8 cellular contexts compared by ENCODE assay signal in the genomic region with DNA sequence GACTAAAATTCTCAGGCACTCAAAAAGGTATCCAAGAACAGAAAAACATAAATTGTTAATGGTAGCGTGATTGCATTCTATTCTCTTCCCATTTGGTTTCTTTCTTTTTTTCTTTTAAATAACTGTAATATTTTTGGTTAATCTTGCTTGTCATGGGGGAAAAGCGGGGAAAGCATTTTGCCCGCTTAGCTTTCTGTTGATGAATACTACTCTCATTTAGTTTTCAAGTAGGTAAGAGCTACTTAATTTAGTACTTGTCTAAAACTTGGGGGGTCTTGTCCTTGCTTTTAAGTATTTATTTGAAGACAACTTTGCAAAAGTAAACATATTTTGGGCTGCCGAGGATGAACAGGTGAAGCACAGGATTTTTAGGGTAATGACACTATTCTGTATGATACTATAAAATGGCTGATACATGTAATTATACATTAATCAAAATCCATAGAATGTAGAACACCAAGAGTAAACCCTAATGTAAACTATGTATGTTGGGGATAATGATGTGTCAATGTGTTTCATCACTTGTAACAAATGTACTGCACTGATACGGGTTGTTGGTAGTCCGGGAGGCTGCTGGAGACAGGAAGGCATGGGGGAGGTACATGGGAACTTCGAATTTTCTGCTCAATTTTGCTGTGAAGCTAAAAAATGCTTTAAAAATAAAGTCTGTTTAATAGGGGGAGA. TPM values are rescaled to one million over a fixed set of nuclear protein-coding genes. Genes with fewer than 3 reads are reported as not detected.
A peak's percentile ranks its signal among the peaks of the same experiment; 100 is the strongest.
DNase-seq lines count a peak whose midpoint lies in the region; ATAC-seq, FAIRE-seq and TF ChIP-seq lines count a peak whose summit lies in the region.

No MANE protein-coding gene starts in this region.

- ATAC-seq in activated naive CD8-positive, alpha-beta T cell treated with anti-CD3 and anti-CD28 coated beads, Interleukin-2, amount 10 ng/mL, durations not matched to agents 7 days and 5 days (ENCODE audit: low read depth): no peak
- ATAC-seq in right lobe of liver: no peak

- H3K79me1 ChIP-seq in mesendoderm (ENCODE audit: low read length): peaks cover 2% of the 10 kb centered on the region

- WGBS in right lobe of liver (ENCODE audit: insufficient coverage, low coverage, low lambda C conversion rate, missing lambda C conversion rate): 53% methylated on average over 7 of the region's 7 CpGs
- 43 to 57% methylated on average over 7 of the region's 7 CpGs for WGBS in transverse colon (ENCODE audit: low coverage in 1 of 2), 2 donors
- WGBS in mesendoderm (ENCODE audit: extremely low coverage, insufficient coverage, low lambda C conversion rate): no CpG with 5 or more reads among the region's 7 CpGs

- H3K9ac ChIP-seq in mesendoderm (ENCODE audit: low read length): no peak overlapping the region

- POLR2A ChIA-PET in activated naive CD8-positive, alpha-beta T cell treated with anti-CD3 and anti-CD28 coated beads, Interleukin-2, amount 10 ng/mL, durations not matched to agents 7 days and 5 days (lab: Charles Lee): interaction anchor here (1.0 to 2.7 kb wide), 6 partner anchors 8 to 67 kb away, joined by 4 to 23 read pairs (median 6); no protein-coding TSS in a partner anchor

- no peak for TF ChIP-seq POLR2A in right lobe of liver (IDR thresholded peaks at IDR 0.05)
- no peak for TF ChIP-seq POLR2A in transverse colon (IDR thresholded peaks at IDR 0.05)

- no peak overlapping the region for H3K4me2 ChIP-seq in mesendoderm (ENCODE audit: low read length)

- H3K4me3 ChIP-seq in right lobe of liver (peak overlapping the region in 2 of 3 donors; percentile 68 to 79), transverse colon (peak overlapping the region; percentile 62 to 96 (median 84)), mesendoderm (ENCODE audit: low read length) (no peak overlapping the region)

- FAIRE-seq in urothelium cell line (lab: Jason Lieb, UNC): no peak

- peaks cover 5% of the 10 kb centered on the region for H3K9me3 Mint-ChIP-seq in activated naive CD4-positive, alpha-beta T cell treated with anti-CD3 and anti-CD28 coated beads, Interleukin-2, amount 10 ng/mL, durations not matched to agents 7 days and 5 days
- peaks cover 4% of the 10 kb centered on the region for H3K9me3 Mint-ChIP-seq in activated naive CD8-positive, alpha-beta T cell treated with anti-CD3 and anti-CD28 coated beads, Interleukin-2, amount 10 ng/mL, durations not matched to agents 7 days and 5 days

- TF ChIP-seq CTCF in right lobe of liver (IDR thresholded peaks at IDR 0.05) (no peak), transverse colon (IDR thresholded peaks at IDR 0.05) (no peak)

- H3K36me3 ChIP-seq in right lobe of liver (no peaks in the 10 kb centered on the region), transverse colon (no peaks in the 10 kb centered on the region), mesendoderm (ENCODE audit: control insufficient read depth, insufficient read depth, low read length) (no peaks in the 10 kb centered on the region)

- H2BK120ac ChIP-seq in mesendoderm (ENCODE audit: low read depth, low read length): no peak overlapping the region

- H2AK5ac ChIP-seq in mesendoderm (ENCODE audit: low read length): no peak overlapping the region

- peaks cover 64% of the 10 kb centered on the region for H3K4me1 Mint-ChIP-seq in activated naive CD4-positive, alpha-beta T cell treated with anti-CD3 and anti-CD28 coated beads, Interleukin-2, amount 10 ng/mL, durations not matched to agents 7 days and 5 days
- peaks cover 45% of the 10 kb centered on the region for H3K4me1 Mint-ChIP-seq in activated naive CD8-positive, alpha-beta T cell treated with anti-CD3 and anti-CD28 coated beads, Interleukin-2, amount 10 ng/mL, durations not matched to agents 7 days and 5 days

- H4K5ac ChIP-seq in mesendoderm (ENCODE audit: low read length): no peak overlapping the region

- H3K4me3 Mint-ChIP-seq in activated naive CD4-positive, alpha-beta T cell treated with anti-CD3 and anti-CD28 coated beads, Interleukin-2, amount 10 ng/mL, durations not matched to agents 7 days and 5 days: peak overlapping the region; percentile 96
- H3K4me3 Mint-ChIP-seq in activated naive CD8-positive, alpha-beta T cell treated with anti-CD3 and anti-CD28 coated beads, Interleukin-2, amount 10 ng/mL, durations not matched to agents 7 days and 5 days: peak overlapping the region; percentile 97

- no peak for DNase-seq in activated naive CD4-positive, alpha-beta T cell treated with anti-CD3 and anti-CD28 coated beads, Interleukin-2, amount 10 ng/mL, durations not matched to agents 7 days and 5 days
- no peak for DNase-seq in activated naive CD4-positive, alpha-beta T cell treated with anti-CD3 and anti-CD28 coated beads, Interleukin-2, amount 50 U/mL, for 16 hours
- no peak for DNase-seq in activated naive CD8-positive, alpha-beta T cell treated with anti-CD3 and anti-CD28 coated beads, Interleukin-2, amount 10 ng/mL, durations not matched to agents 7 days and 5 days
- DNase-seq in right lobe of liver: no peak
- DNase-seq in transverse colon: no peak
- DNase-seq in EL: no peak
- DNase-seq in urothelium cell line (ENCODE audit: low spot score): no peak
- DNase-seq in mesendoderm: no peak

- H3K27me3 ChIP-seq in right lobe of liver (no peaks in the 10 kb centered on the region), transverse colon (no peaks in the 10 kb centered on the region), mesendoderm (ENCODE audit: insufficient read depth, low read length, poor library complexity) (no peaks in the 10 kb centered on the region)

- H3K4ac ChIP-seq in mesendoderm (ENCODE audit: low read depth, low read length): no peak overlapping the region

- H2BK5ac ChIP-seq in mesendoderm (ENCODE audit: low read length): no peak overlapping the region

- peaks cover 39% of the 10 kb centered on the region for H3K36me3 Mint-ChIP-seq in activated naive CD4-positive, alpha-beta T cell treated with anti-CD3 and anti-CD28 coated beads, Interleukin-2, amount 10 ng/mL, durations not matched to agents 7 days and 5 days
- H3K36me3 Mint-ChIP-seq in activated naive CD8-positive, alpha-beta T cell treated with anti-CD3 and anti-CD28 coated beads, Interleukin-2, amount 10 ng/mL, durations not matched to agents 7 days and 5 days: peaks cover 23% of the 10 kb centered on the region

- H3K27ac ChIP-seq in right lobe of liver (no peak overlapping the region), transverse colon (peak overlapping the region; percentile 94 to 98 (median 96)), mesendoderm (ENCODE audit: low read depth, low read length) (no peak overlapping the region)

- H3K23ac ChIP-seq in mesendoderm (ENCODE audit: low read length): no peak overlapping the region

- H3K79me2 ChIP-seq in mesendoderm (ENCODE audit: control insufficient read depth, insufficient read depth, low read length): peaks cover 32% of the 10 kb centered on the region

- no peak overlapping the region for H3K18ac ChIP-seq in mesendoderm (ENCODE audit: low read length)

- H2BK15ac ChIP-seq in mesendoderm (replicated peaks; ENCODE audit: low read depth): no peak overlapping the region

- no peak overlapping the region for H4K8ac ChIP-seq in mesendoderm (ENCODE audit: low read depth, low read length)

- no peaks in the 10 kb centered on the region for H3K27me3 Mint-ChIP-seq in activated naive CD4-positive, alpha-beta T cell treated with anti-CD3 and anti-CD28 coated beads, Interleukin-2, amount 10 ng/mL, durations not matched to agents 7 days and 5 days
- no peaks in the 10 kb centered on the region for H3K27me3 Mint-ChIP-seq in activated naive CD8-positive, alpha-beta T cell treated with anti-CD3 and anti-CD28 coated beads, Interleukin-2, amount 10 ng/mL, durations not matched to agents 7 days and 5 days

- H3K4me1 ChIP-seq in right lobe of liver (peaks cover 0 to 16% (median 0%) of the 10 kb centered on the region in 4 donors), transverse colon (peaks cover 0 to 51% (median 26%) of the 10 kb centered on the region in 4 donors), mesendoderm (ENCODE audit: control insufficient read depth, low read depth, low read length) (no peaks in the 10 kb centered on the region)

- peak overlapping the region; percentile 96 for H3K27ac Mint-ChIP-seq in activated naive CD4-positive, alpha-beta T cell treated with anti-CD3 and anti-CD28 coated beads, Interleukin-2, amount 10 ng/mL, durations not matched to agents 7 days and 5 days
- peak overlapping the region; percentile 96 for H3K27ac Mint-ChIP-seq in activated naive CD8-positive, alpha-beta T cell treated with anti-CD3 and anti-CD28 coated beads, Interleukin-2, amount 10 ng/mL, durations not matched to agents 7 days and 5 days

- H3K56ac ChIP-seq in mesendoderm (ENCODE audit: low read length): no peak overlapping the region

- no peak for TF ChIP-seq EP300 in transverse colon (IDR thresholded peaks at IDR 0.05; ENCODE audit: low read depth)

- in situ Hi-C loops in transverse colon (cut with MboI; ENCODE audit: low pct_ligation_motif_present in 1 of 4, low pct_unique_long_range_greater_than_20kb in 1 of 4, low sequenced_read_pairs in 3 of 4): no loop called here

- intact Hi-C loops in right lobe of liver (cut with DNase I) (no loop called here), transverse colon (cut with DNase I; ENCODE audit: low total_unique reads) (no loop called here)

- H3K9me3 ChIP-seq in right lobe of liver: no peaks in the 10 kb centered on the region
- H3K9me3 ChIP-seq in transverse colon: no peaks in the 10 kb centered on the region

- CTCF ChIA-PET in activated naive CD4-positive, alpha-beta T cell treated with anti-CD3 and anti-CD28 coated beads, Interleukin-2, amount 10 ng/mL, durations not matched to agents 7 days and 5 days (lab: Charles Lee): interaction anchor here (1.0 to 2.0 kb wide), 4 partner anchors 23 to 67 kb away, joined by 3 to 10 read pairs (median 4); no protein-coding TSS in a partner anchor

RNA-seq across cellular contexts. Expression of gene TES, which starts 1.7 kb away (rescaled TPM):
- 100 to 1,000 TPM; 119 to 121 TPM for total RNA-seq in activated naive CD8-positive, alpha-beta T cell treated with anti-CD3 and anti-CD28 coated beads, Interleukin-2, amount 10 ng/mL, durations not matched to agents 7 days and 5 days
- 10 to 100 TPM in 3 of 6 experiments, 1 to 10 TPM in 3; 6.0 to 22.3 (median 12.5) TPM for total RNA-seq in right lobe of liver
- total RNA-seq in transverse colon: 100 to 1,000 TPM in 3 of 4 donors, 10 to 100 TPM in 1; 77.4 to 119 (median 115) TPM
- polyA plus RNA-seq in mesendoderm (2013, experiment 1 of 2): 85.9 TPM
- 89.4 TPM for polyA plus RNA-seq in mesendoderm (2013, experiment 2 of 2)

Comparison
In these comparisons a context has a peak if more than half of its experiments do, and no peak if none do; other contexts are left out.
1. H3K27ac ChIP-seq: peak in transverse colon (4 of 4); none in right lobe of liver (0 of 3) and mesendoderm (single experiment).